ENCODE assay signal across 18 cellular contexts in genomic region chr5:154107729-154108128, GRCh38.
DNase-seq lines count a peak whose midpoint lies in the region; ATAC-seq and TF ChIP-seq lines count a peak whose summit lies in the region.
"Had no signal": no experiment of that assay in that cellular context is flagged by ENCODE, and none has a peak within 500 bp of the region (broad histone marks: within the 10 kb centered on the region; RNA-seq: fewer than 3 reads in every experiment).

No MANE protein-coding gene starts in this region.

- H3K27me3 ChIP-seq in A673 (replicated peaks; ENCODE audit: insufficient read depth, low read depth, low read length, poor library complexity) (no peaks in the 10 kb centered on the region), HUES6 (ENCODE audit: control insufficient read depth, insufficient read depth, low read length) (no peaks in the 10 kb centered on the region)
- H3K27me3 ChIP-seq: BLaER1 had no signal

- H3K9me3 Mint-ChIP-seq in endothelial cell (ENCODE audit: unreplicated experiment), result no peaks in the 10 kb centered on the region
- H3K9me3 Mint-ChIP-seq: CD8-positive, alpha-beta T cell had no signal

- no peaks in the 10 kb centered on the region for H3K36me3 Mint-ChIP-seq in endothelial cell (ENCODE audit: low read depth, unreplicated experiment)
- H3K36me3 Mint-ChIP-seq: CD8-positive, alpha-beta T cell had no signal

- H3K27me3 Mint-ChIP-seq in endothelial cell (ENCODE audit: unreplicated experiment), result peaks cover 5% of the 10 kb centered on the region

- H3K4me3 ChIP-seq in A673 (ENCODE audit: low read depth, low read length, poor library complexity, severe bottlenecking), result no peak overlapping the region
- H3K4me3 ChIP-seq in HUES6 (ENCODE audit: low read depth, low read length), result peak overlapping the region; percentile 9
- H3K4me3 ChIP-seq: BLaER1, SJCRH30 had no signal

- CTCF ChIA-PET in A673 (lab: Charles Lee), result no interaction called here

- H3K27ac Mint-ChIP-seq in endothelial cell (ENCODE audit: unreplicated experiment), result peak overlapping the region; percentile 9
- H3K27ac Mint-ChIP-seq: CD8-positive, alpha-beta T cell had no signal

- H3K4me1 ChIP-seq in A673 (ENCODE audit: insufficient read depth, low read length, poor library complexity, severe bottlenecking) (no peaks in the 10 kb centered on the region), HUES6 (ENCODE audit: control insufficient read depth, insufficient read depth, low read length) (peaks cover 44% of the 10 kb centered on the region)
- H3K4me1 ChIP-seq: BLaER1, SJCRH30 had no signal

- no peak overlapping the region for H3K9ac ChIP-seq in HUES6 (ENCODE audit: low read length)
- H3K9ac ChIP-seq: BLaER1 had no signal

- H3K9me3 ChIP-seq in A673 (ENCODE audit: low read depth, low read length, poor library complexity, severe bottlenecking), result no peaks in the 10 kb centered on the region
- no peaks in the 10 kb centered on the region for H3K9me3 ChIP-seq in HUES6 (ENCODE audit: control insufficient read depth, insufficient read depth, low read depth, low read length)
- H3K9me3 ChIP-seq: BLaER1, SJCRH30 had no signal

- intact Hi-C loops in A673 (cut with micrococcal nuclease; ENCODE audit: unreplicated experiment), result no loop called here

- ATAC-seq in HG02938 (IDR thresholded peaks at IDR 0.05; ENCODE audit: unreplicated experiment) (no peak), HG03025 (IDR thresholded peaks at IDR 0.05; ENCODE audit: low FRiP score, unreplicated experiment) (no peak)
- ATAC-seq: CD8-positive, alpha-beta T cell; PC-3 had no signal

- H3K36me3 ChIP-seq in A673 (ENCODE audit: insufficient read depth, low read length, poor library complexity, severe bottlenecking) (no peaks in the 10 kb centered on the region), HUES6 (ENCODE audit: control insufficient read depth, insufficient read depth, low read length) (no peaks in the 10 kb centered on the region)
- H3K36me3 ChIP-seq: BLaER1, SJCRH30 had no signal

- H3K4me1 Mint-ChIP-seq in endothelial cell (ENCODE audit: unreplicated experiment), result peaks cover 25% of the 10 kb centered on the region

- POLR2A ChIA-PET in A673 (lab: Charles Lee; ENCODE audit: low non-redundant PET), result no interaction called here

- DNase-seq in A673 (ENCODE audit: low spot score) (peak; percentile 34), endothelial cell (ENCODE audit: low spot score) (no peak), islet precursor cell (peak; percentile 36), germinal center (ENCODE audit: low spot score) (no peak)
- no peak for DNase-seq in activated CD4-positive, alpha-beta T cell treated with anti-CD3 and anti-CD28 coated beads, Interleukin-2, amount 50 U/mL, for 4 hours
- DNase-seq: 8988T; CD8-positive, alpha-beta T cell; DMS79; NCI-H1105; NCI-H1694; NCI-H446; NCI-H748 treated with DMSO at 0.1 percent for 48 hours; PC-3; SJCRH30 had no signal

- H3K27ac ChIP-seq in A673 (ENCODE audit: low read depth, low read length, poor library complexity, severe bottlenecking) (no peak overlapping the region), HUES6 (ENCODE audit: low read depth, low read length) (no peak overlapping the region)
- H3K27ac ChIP-seq: BLaER1, SJCRH30 had no signal

- no TSS peak for BruUV-seq in A673 (replicated peaks; lab: Mats Ljungman, UMichigan)

- H3K4me3 Mint-ChIP-seq in endothelial cell (ENCODE audit: unreplicated experiment), result no peak overlapping the region
- H3K4me3 Mint-ChIP-seq: CD8-positive, alpha-beta T cell had no signal

- TF ChIP-seq CTCF in A673 (conservative IDR thresholded peaks at IDR 0.05; ENCODE audit: low read depth, low read length) (no peak), endothelial cell (IDR thresholded peaks at IDR 0.05; ENCODE audit: unreplicated experiment) (no peak)

Comparison
In these comparisons a context has a peak if more than half of its experiments do, and no peak if none do; other contexts are left out.
1. DNase-seq: peak in A673 (single experiment) and islet precursor cell (single experiment); none in endothelial cell (single experiment), activated CD4-positive, alpha-beta T cell treated with anti-CD3 and anti-CD28 coated beads, Interleukin-2, amount 50 U/mL, for 4 hours (0 of 2) and germinal center (single experiment).